Comparison of ENCODE assay signal across 1 cellular context in genomic region chr5:172905346-172905756, GRCh38.
TF ChIP-seq lines count a peak whose summit lies in the region.

No MANE protein-coding gene starts in this region.

TF ChIP-seq in A549, 52 proteins besides CTCF, POLR2A, EP300 and RAD21 (continued from another document):
- TF ChIP-seq ATOH8 (CRISPR knock-in tag; IDR thresholded peaks at IDR 0.05; ENCODE audit: low read depth) (0 out of 2 replicates have a peak, but pooled peaks have one; percentile 11), HOXB13 (CRISPR knock-in tag; IDR thresholded peaks at IDR 0.05; ENCODE audit: low read depth) (peak; percentile 63), TP53 (CRISPR knock-in tag; IDR thresholded peaks at IDR 0.05) (no peak), TFCP2L1 (CRISPR knock-in tag; IDR thresholded peaks at IDR 0.05) (0 out of 2 replicates have a peak, but pooled peaks have one; percentile 33), MAX (IDR thresholded peaks at IDR 0.05) (0 out of 2 replicates have a peak, but pooled peaks have one; percentile 6), BCL3 (IDR thresholded peaks at IDR 0.05) (no peak), RFX5 (IDR thresholded peaks at IDR 0.05) (no peak), GATA3 (IDR thresholded peaks at IDR 0.05; ENCODE audit: borderline replicate concordance) (no peak), CBX2 (IDR thresholded peaks at IDR 0.05; ENCODE audit: borderline replicate concordance, low read depth) (no peak), HEYL (CRISPR knock-in tag; IDR thresholded peaks at IDR 0.05) (no peak), NPAS2 (CRISPR knock-in tag; IDR thresholded peaks at IDR 0.05; ENCODE audit: borderline replicate concordance) (no peak), MAFK (IDR thresholded peaks at IDR 0.05; ENCODE audit: partially characterized antibody) (no peak), ZNF302 (CRISPR knock-in tag; IDR thresholded peaks at IDR 0.05) (no peak), FOSL2 (IDR thresholded peaks at IDR 0.05) (no peak), FOSL2 (CRISPR knock-in tag; IDR thresholded peaks at IDR 0.05) (no peak), POLR2AphosphoS2 (conservative IDR thresholded peaks at IDR 0.05; ENCODE audit: low read length) (no peak), CHD4 (IDR thresholded peaks at IDR 0.05; ENCODE audit: borderline replicate concordance) (no peak), JUNB (IDR thresholded peaks at IDR 0.05) (no peak), HOXB5 (CRISPR knock-in tag; IDR thresholded peaks at IDR 0.05) (peak; percentile 69), RARB (CRISPR knock-in tag; IDR thresholded peaks at IDR 0.05) (0 out of 2 replicates have a peak, but pooled peaks have one; percentile 56), SMC3 (IDR thresholded peaks at IDR 0.05) (no peak), KDM1A (IDR thresholded peaks at IDR 0.05; ENCODE audit: low read depth) (no peak)
TF ChIP-seq in A549: peak in this region for 8.
